Comparison of ENCODE assay signal across 15 cellular contexts in genomic region chr1:243414152-243414494, GRCh38.
"Had no signal": no experiment of that assay in that cellular context is flagged by ENCODE, and none has a peak within 500 bp of the region (broad histone marks: within the 10 kb centered on the region; RNA-seq: fewer than 3 reads in every experiment).

No MANE protein-coding gene starts in this region.

- H2AFZ ChIP-seq: neural progenitor cell had no signal

- H3K9me3 Mint-ChIP-seq: mesothelial cell of epicardium, neural progenitor cell had no signal

- H3K27me3 ChIP-seq: adrenal gland, neural progenitor cell, ovary, right lobe of liver, stomach had no signal

- H3K27ac Mint-ChIP-seq: mesothelial cell of epicardium had no signal

- H3K4me2 ChIP-seq: neural progenitor cell, smooth muscle cell had no signal

- DNase-seq: activated CD4-positive, alpha-beta T cell treated with anti-CD3 and anti-CD28 coated beads for 1 hour; activated naive CD4-positive, alpha-beta T cell treated with Interleukin-2 at 50 U/mL for 16 hours; adrenal gland; left colon; lower lobe of right lung; ovary; right lobe of liver; stimulated activated CD4-positive, alpha-beta T cell treated with anti-CD3 and anti-CD28 coated beads, Interleukin-4, amount 100 ng/mL, for 4 hours; stimulated activated CD8-positive, alpha-beta memory T cell treated with anti-CD3 and anti-CD28 coated beads, Interleukin-4, amount 100 ng/mL, for 48 hours; stomach; T-helper 9 cell had no signal

- H3K36me3 Mint-ChIP-seq: neural progenitor cell had no signal

- H3K36me3 ChIP-seq: adrenal gland, neural progenitor cell, ovary, right lobe of liver had no signal

- H3K4me1 Mint-ChIP-seq: mesothelial cell of epicardium had no signal

- H3K4me1 ChIP-seq: adrenal gland, lower lobe of right lung, stomach had no signal

- H3K4me3 Mint-ChIP-seq: mesothelial cell of epicardium, neural progenitor cell had no signal

- ATAC-seq: left colon, lower lobe of right lung had no signal

- H3K9me3 ChIP-seq: adrenal gland, lower lobe of right lung, ovary, right lobe of liver, stomach, thoracic aorta had no signal

- H3K4me3 ChIP-seq: adrenal gland, lower lobe of right lung, neural progenitor cell, ovary, right lobe of liver, smooth muscle cell, stomach, thoracic aorta had no signal

- H3K27ac ChIP-seq: adrenal gland, lower lobe of right lung, neural progenitor cell, ovary, right lobe of liver, stomach, thoracic aorta had no signal
